9 cellular contexts compared by ENCODE assay signal in genomic region chr1:111516008-111516535, GRCh38. TPM values are rescaled to one million over a fixed set of nuclear protein-coding genes. Genes with fewer than 3 reads are reported as not detected.
A peak's percentile ranks its signal among the peaks of the same experiment; 100 is the strongest.
DNase-seq lines count a peak whose midpoint lies in the region; ATAC-seq, FAIRE-seq and TF ChIP-seq lines count a peak whose summit lies in the region.
"Had no signal": no experiment of that assay in that cellular context is flagged by ENCODE, and none has a peak within 500 bp of the region (broad histone marks: within the 10 kb centered on the region; RNA-seq: fewer than 3 reads in every experiment).

No MANE protein-coding gene starts in this region.

- POLR2A ChIA-PET in CD4-positive, alpha-beta T cell (lab: Charles Lee): interaction anchor here (1.1 to 2.6 kb wide), 6 partner anchors 8 to 145 kb away, joined by 3 to 28 read pairs (median 6); no protein-coding TSS in a partner anchor
- POLR2A ChIA-PET in HepG2 (lab: Yijun Ruan, JAX): interaction anchor here (2.4 kb wide), 1 partner anchor 19 kb away, joined by 9 read pairs; no protein-coding TSS in a partner anchor

- 82% methylated on average over 9 of the region's 13 CpGs for WGBS in HepG2 (ENCODE audit: low lambda C conversion rate)
- 5 to 10% methylated on average over 11 to 13 of the region's 13 CpGs for WGBS in testis, 2 donors

- peak; percentile 50 for TF ChIP-seq CTCF in CD4-positive, alpha-beta T cell (IDR thresholded peaks at IDR 0.05)
- TF ChIP-seq CTCF in choroid plexus epithelial cell (conservative IDR thresholded peaks at IDR 0.05; ENCODE audit: low read depth, low read length) (peak; percentile 52), HepG2 (CRISPR knock-in tag; IDR thresholded peaks at IDR 0.05) (0 out of 2 replicates have a peak, but pooled peaks have one; percentile 3), testis (IDR thresholded peaks at IDR 0.05) (peak in 2 of 3 experiments; percentile 20 to 23)

- H3K4me1 ChIP-seq in HepG2 (ENCODE audit: insufficient read depth, low read length) (peaks cover 71% of the 10 kb centered on the region), testis (peaks cover 17% of the 10 kb centered on the region)

- peak in 3 of 10 experiments; percentile 20 to 41 (median 23) for DNase-seq in CD4-positive, alpha-beta T cell
- DNase-seq in H7: peak; percentile 78
- peak; percentile 83 for DNase-seq in OCI-M1 (lab: John Stamatoyannopoulos, UW)
- peak; percentile 68 for DNase-seq in choroid plexus epithelial cell (ENCODE audit: low read depth)
- DNase-seq in HepG2 (ENCODE audit: low spot score): no peak
- peak; percentile 55 for DNase-seq in testis
- DNase-seq in 8988T: no peak
- DNase-seq in SIG-M5 treated with dmso at 0.1 percent for 504 hours (lab: John Stamatoyannopoulos, UW; ENCODE audit: unreplicated experiment): no peak

- H3K9ac ChIP-seq in HepG2 (ENCODE audit: insufficient read depth, low read depth, low read length): no peak overlapping the region

- ATAC-seq in CD4-positive, alpha-beta T cell (ENCODE audit: poor library complexity): peak; percentile 84
- ATAC-seq in HepG2: no peak

- no peak overlapping the region for H3K4me2 ChIP-seq in HepG2 (ENCODE audit: low read depth, low read length)

- H3K27me3 Mint-ChIP-seq in CD4-positive, alpha-beta T cell: no peaks in the 10 kb centered on the region

- TF ChIP-seq RAD21 in HepG2 (CRISPR knock-in tag; IDR thresholded peaks at IDR 0.05): no peak

- no peaks in the 10 kb centered on the region for H4K20me1 ChIP-seq in HepG2 (ENCODE audit: insufficient read depth, low read length)

- H3K9me3 ChIP-seq in CD4-positive, alpha-beta T cell (ENCODE audit: control insufficient read depth, low read length): no peaks in the 10 kb centered on the region
- H3K9me3 ChIP-seq in HepG2 (ENCODE audit: low read length) (no peaks in the 10 kb centered on the region), testis (no peaks in the 10 kb centered on the region)

- H3K36me3 ChIP-seq in H7 (replicated peaks; ENCODE audit: control insufficient read depth, insufficient read depth, low read length) (no peaks in the 10 kb centered on the region), HepG2 (replicated peaks in 1 of 2; ENCODE audit: control insufficient read depth in 1 of 2, insufficient read depth in 2 of 2, low read length in 2 of 2) (no peaks in the 10 kb centered on the region), testis (ENCODE audit: low read depth, missing control alignments) (no peaks in the 10 kb centered on the region)

- H3K27me3 ChIP-seq in CD4-positive, alpha-beta T cell (ENCODE audit: control insufficient read depth, insufficient read depth, low read length): no peaks in the 10 kb centered on the region
- H3K27me3 ChIP-seq in H7 (ENCODE audit: control insufficient read depth, insufficient read depth, low read length) (no peaks in the 10 kb centered on the region), HepG2 (ENCODE audit: control insufficient read depth in 1 of 2, insufficient read depth in 2 of 2, low read length in 2 of 2) (no peaks in the 10 kb centered on the region), testis (no peaks in the 10 kb centered on the region)

- no peak for FAIRE-seq in HepG2 (lab: Jason Lieb, UNC)

- in situ Hi-C loops in HepG2 (cut with HindIII; ENCODE audit: extremely low pct_ligation_motif_present, low pct_unique_long_range_greater_than_20kb): no loop called here

- H2AFZ ChIP-seq in HepG2 (ENCODE audit: low read length): no peak overlapping the region

- no peaks in the 10 kb centered on the region for H3K79me2 ChIP-seq in HepG2 (ENCODE audit: insufficient read depth, low read length)

- no peaks in the 10 kb centered on the region for H3K36me3 Mint-ChIP-seq in CD4-positive, alpha-beta T cell (ENCODE audit: low read depth)

- peak overlapping the region; percentile 73 for H3K4me3 Mint-ChIP-seq in CD4-positive, alpha-beta T cell

- H3K4me1 Mint-ChIP-seq in CD4-positive, alpha-beta T cell (ENCODE audit: low read depth): peaks cover 40% of the 10 kb centered on the region

- intact Hi-C loops in CD4-positive, alpha-beta T cell (cut with DNase I, micrococcal nuclease): no loop called here
- intact Hi-C loops in HepG2 (cut with micrococcal nuclease; ENCODE audit: unreplicated experiment): no loop called here
- intact Hi-C loops in testis (cut with DNase I; ENCODE audit: low total_unique reads): no loop called here

- BruUV-seq in HepG2 (replicated peaks; lab: Mats Ljungman, UMichigan): no TSS peak

- H3K27ac ChIP-seq in CD4-positive, alpha-beta T cell (ENCODE audit: low read depth, low read length): no peak overlapping the region
- H3K27ac ChIP-seq in HepG2 (ENCODE audit: extremely low read length, insufficient read depth, low read length) (no peak overlapping the region), testis (peak overlapping the region; percentile 26 to 77)

- H3K4me3 ChIP-seq in H7 (ENCODE audit: insufficient read depth, low read depth, low read length) (peak overlapping the region; percentile 17; the same call in 1 of the 2 replicates), choroid plexus epithelial cell (ENCODE audit: low read depth, low read length) (peak overlapping the region; percentile 40), HepG2 (replicated peaks in 1 of 3; ENCODE audit: insufficient read depth in 1 of 3, low read depth in 2 of 3, low read length in 3 of 3) (no peak overlapping the region), testis (peak overlapping the region; percentile 32 to 47)

- CTCF ChIA-PET in CD4-positive, alpha-beta T cell (lab: Charles Lee): interaction anchor here (0.8 to 4.6 kb wide), 5 partner anchors 8 to 199 kb away, joined by 3 to 27 read pairs (median 3); no protein-coding TSS in a partner anchor
- CTCF ChIA-PET in HepG2 (lab: Yijun Ruan, JAX; ENCODE audit: low intra/inter-chr PET ratio, low total read pairs): no interaction called here

- H3K9me3 Mint-ChIP-seq in CD4-positive, alpha-beta T cell: no peaks in the 10 kb centered on the region

- peak overlapping the region; percentile 66 for H3K27ac Mint-ChIP-seq in CD4-positive, alpha-beta T cell

- TF ChIP-seq POLR2A in HepG2 (IDR thresholded peaks at IDR 0.05; ENCODE audit: insufficient read depth in 1 of 2, low read depth in 2 of 2, low read length in 2 of 2): no peak
- TF ChIP-seq POLR2A in testis (IDR thresholded peaks at IDR 0.05): no peak

- TF ChIP-seq EP300 in HepG2 (IDR thresholded peaks at IDR 0.05; ENCODE audit: low read depth in 2 of 2, low read length in 2 of 2) (no peak), HepG2 (CRISPR knock-in tag; IDR thresholded peaks at IDR 0.05; ENCODE audit: borderline replicate concordance) (no peak)

RNA-seq across cellular contexts. Expression of gene ADORA3, which starts 12.6 kb away (rescaled TPM):
- total RNA-seq in CD4-positive, alpha-beta T cell: not detected
- not detected in 2 replicates for total RNA-seq in H7 (2014; rRNA removed; shearing (Covaris generic))
- total RNA-seq in HepG2 (2016; rRNA removed; fragmentation: Illumina TruSeq; extraction: Trizol) (not detected in 2 replicates), testis (1 to 10 TPM; 2.8 to 3.8 TPM)
- not detected in 2 replicates for total RNA-seq in HepG2 (2016; cell fraction: cytosol; rRNA removed; fragmentation: Illumina TruSeq; extraction: Trizol; ENCODE audit: low read depth)
- not detected in 2 replicates for total RNA-seq in HepG2 (2016; cell fraction: insoluble cytoplasmic fraction; rRNA removed; fragmentation: Illumina TruSeq; extraction: Trizol)
- total RNA-seq in HepG2 (2016; cell fraction: membrane; rRNA removed; fragmentation: Illumina TruSeq; extraction: Trizol): not detected in 2 replicates
- not detected in 2 replicates for total RNA-seq in HepG2 (2016; cell fraction: nucleus; rRNA removed; fragmentation: Illumina TruSeq; extraction: Trizol)
- polyA plus RNA-seq in HepG2 (2011; rRNA removed) (0.09 TPM in 1 of 2 replicates, not detected in the other), testis (ENCODE audit: insufficient read depth, low read depth, low replicate concordance) (2.5 TPM)
- 0.04 TPM in 1 of 2 replicates, not detected in the other for polyA plus RNA-seq in HepG2 (2011; cell fraction: cytosol; rRNA removed)
- not detected in 2 replicates for polyA plus RNA-seq in HepG2 (2011; cell fraction: nucleus; rRNA removed)
- not detected in 2 replicates for polyA plus RNA-seq in HepG2 (2012)
- polyA plus RNA-seq in HepG2 (2016; cell fraction: cytosol; fragmentation: Illumina TruSeq; extraction: Trizol; ENCODE audit: low read depth): not detected in 2 replicates
- polyA plus RNA-seq in HepG2 (2016; cell fraction: insoluble cytoplasmic fraction; fragmentation: Illumina TruSeq; extraction: Trizol; ENCODE audit: low read depth): not detected in 2 replicates
- not detected in 2 replicates for polyA plus RNA-seq in HepG2 (2016; cell fraction: membrane; fragmentation: Illumina TruSeq; extraction: Trizol; ENCODE audit: low read depth)
- polyA plus RNA-seq in HepG2 (2016; cell fraction: nucleus; fragmentation: Illumina TruSeq; extraction: Trizol; ENCODE audit: insufficient read depth, low read depth): not detected in 2 replicates
- polyA minus RNA-seq in HepG2 (2011; rRNA and poly(A)+ RNA removed; ENCODE audit: low replicate concordance): 0.44 TPM in 1 of 2 replicates, not detected in the other
- polyA minus RNA-seq in HepG2 (2011; cell fraction: cytosol; rRNA and poly(A)+ RNA removed): not detected in 2 replicates
- polyA minus RNA-seq in HepG2 (2011; cell fraction: nucleus; rRNA and poly(A)+ RNA removed): not detected in 2 replicates
- total RNA-seq: RPMI7951 had no signal

RNA-seq across cellular contexts. Expression of gene TMIGD3, which starts 12.6 kb away (rescaled TPM):
- not detected for total RNA-seq in CD4-positive, alpha-beta T cell
- total RNA-seq in H7 (2014; rRNA removed; shearing (Covaris generic)): 0.17 TPM in 1 of 2 replicates, not detected in the other
- total RNA-seq in HepG2 (2016; rRNA removed; fragmentation: Illumina TruSeq; extraction: Trizol) (not detected in 2 replicates), testis (10 to 100 TPM; 27.6 to 63.6 TPM)
- total RNA-seq in HepG2 (2016; cell fraction: cytosol; rRNA removed; fragmentation: Illumina TruSeq; extraction: Trizol; ENCODE audit: low read depth): not detected in 2 replicates
- not detected in 2 replicates for total RNA-seq in HepG2 (2016; cell fraction: insoluble cytoplasmic fraction; rRNA removed; fragmentation: Illumina TruSeq; extraction: Trizol)
- not detected in 2 replicates for total RNA-seq in HepG2 (2016; cell fraction: membrane; rRNA removed; fragmentation: Illumina TruSeq; extraction: Trizol)
- total RNA-seq in HepG2 (2016; cell fraction: nucleus; rRNA removed; fragmentation: Illumina TruSeq; extraction: Trizol): not detected in 2 replicates
- polyA plus RNA-seq in HepG2 (2011; rRNA removed) (not detected in 2 replicates), testis (ENCODE audit: insufficient read depth, low read depth, low replicate concordance) (148 TPM)
- 0.13 TPM in 1 of 2 replicates, not detected in the other for polyA plus RNA-seq in HepG2 (2011; cell fraction: cytosol; rRNA removed)
- not detected in 2 replicates for polyA plus RNA-seq in HepG2 (2011; cell fraction: nucleus; rRNA removed)
- polyA plus RNA-seq in HepG2 (2012): not detected in 2 replicates
- polyA plus RNA-seq in HepG2 (2016; cell fraction: cytosol; fragmentation: Illumina TruSeq; extraction: Trizol; ENCODE audit: low read depth): not detected in 2 replicates
- polyA plus RNA-seq in HepG2 (2016; cell fraction: insoluble cytoplasmic fraction; fragmentation: Illumina TruSeq; extraction: Trizol; ENCODE audit: low read depth): not detected in 2 replicates
- not detected in 2 replicates for polyA plus RNA-seq in HepG2 (2016; cell fraction: membrane; fragmentation: Illumina TruSeq; extraction: Trizol; ENCODE audit: low read depth)
- not detected in 2 replicates for polyA plus RNA-seq in HepG2 (2016; cell fraction: nucleus; fragmentation: Illumina TruSeq; extraction: Trizol; ENCODE audit: insufficient read depth, low read depth)
- not detected in 2 replicates for polyA minus RNA-seq in HepG2 (2011; rRNA and poly(A)+ RNA removed; ENCODE audit: low replicate concordance)
- not detected in 2 replicates for polyA minus RNA-seq in HepG2 (2011; cell fraction: cytosol; rRNA and poly(A)+ RNA removed)
- polyA minus RNA-seq in HepG2 (2011; cell fraction: nucleus; rRNA and poly(A)+ RNA removed): not detected in 2 replicates
- total RNA-seq: RPMI7951 had no signal

RNA-seq across cellular contexts. Expression of gene C1orf162, which starts 42.3 kb away (rescaled TPM):
- total RNA-seq in CD4-positive, alpha-beta T cell: 10 to 100 TPM; 21.0 to 22.1 TPM
- 0.21 and 0.85 TPM in 2 replicates for total RNA-seq in H7 (2014; rRNA removed; shearing (Covaris generic))
- 0.27 TPM in 1 of 2 replicates, not detected in the other for total RNA-seq in HepG2 (2016; rRNA removed; fragmentation: Illumina TruSeq; extraction: Trizol)
- total RNA-seq in HepG2 (2016; cell fraction: cytosol; rRNA removed; fragmentation: Illumina TruSeq; extraction: Trizol; ENCODE audit: low read depth): not detected in 2 replicates
- 0.28 TPM in 1 of 2 replicates, not detected in the other for total RNA-seq in HepG2 (2016; cell fraction: insoluble cytoplasmic fraction; rRNA removed; fragmentation: Illumina TruSeq; extraction: Trizol)
- total RNA-seq in HepG2 (2016; cell fraction: membrane; rRNA removed; fragmentation: Illumina TruSeq; extraction: Trizol): 0.10 and 0.12 TPM in 2 replicates
- total RNA-seq in HepG2 (2016; cell fraction: nucleus; rRNA removed; fragmentation: Illumina TruSeq; extraction: Trizol): 0.22 and 0.81 TPM in 2 replicates
- 0.61 and 0.89 TPM in 2 replicates for polyA plus RNA-seq in HepG2 (2011; rRNA removed)
- polyA plus RNA-seq in HepG2 (2011; cell fraction: cytosol; rRNA removed): 0.15 and 0.34 TPM in 2 replicates
- polyA plus RNA-seq in HepG2 (2011; cell fraction: nucleus; rRNA removed): 2.7 and 3.0 TPM in 2 replicates
- 0.66 and 0.83 TPM in 2 replicates for polyA plus RNA-seq in HepG2 (2012)
- 0.16 and 0.20 TPM in 2 replicates for polyA plus RNA-seq in HepG2 (2016; cell fraction: cytosol; fragmentation: Illumina TruSeq; extraction: Trizol; ENCODE audit: low read depth)
- polyA plus RNA-seq in HepG2 (2016; cell fraction: insoluble cytoplasmic fraction; fragmentation: Illumina TruSeq; extraction: Trizol; ENCODE audit: low read depth): not detected in 2 replicates
- 0.19 and 0.20 TPM in 2 replicates for polyA plus RNA-seq in HepG2 (2016; cell fraction: membrane; fragmentation: Illumina TruSeq; extraction: Trizol; ENCODE audit: low read depth)
- 0.85 and 1.2 TPM in 2 replicates for polyA plus RNA-seq in HepG2 (2016; cell fraction: nucleus; fragmentation: Illumina TruSeq; extraction: Trizol; ENCODE audit: insufficient read depth, low read depth)
- polyA minus RNA-seq in HepG2 (2011; rRNA and poly(A)+ RNA removed; ENCODE audit: low replicate concordance): 0.33 TPM in 1 of 2 replicates, not detected in the other
- not detected in 2 replicates for polyA minus RNA-seq in HepG2 (2011; cell fraction: cytosol; rRNA and poly(A)+ RNA removed)
- polyA minus RNA-seq in HepG2 (2011; cell fraction: nucleus; rRNA and poly(A)+ RNA removed): 1.4 and 1.9 TPM in 2 replicates
- total RNA-seq in testis: 1 to 10 TPM; 5.4 to 6.9 TPM
- 15.4 TPM for polyA plus RNA-seq in testis (ENCODE audit: insufficient read depth, low read depth, low replicate concordance)

Comparison
In these comparisons a context has a peak if more than half of its experiments do, and no peak if none do; other contexts are left out.
1. DNase-seq: peak in H7 (single experiment), OCI-M1 (single experiment), choroid plexus epithelial cell (single experiment) and testis (single experiment); none in HepG2 (single experiment), 8988T (single experiment) and SIG-M5 treated with dmso at 0.1 percent for 504 hours (single experiment).
2. H3K27ac ChIP-seq: peak in testis (2 of 2); none in CD4-positive, alpha-beta T cell (single experiment) and HepG2 (single experiment).
3. H3K4me3 ChIP-seq: peak in H7 (single experiment), choroid plexus epithelial cell (single experiment) and testis (2 of 2); none in HepG2 (0 of 3).
4. RNA of gene TMIGD3, which starts 12.6 kb away (total RNA-seq): 27.6 to 63.6 TPM in testis; 0.17 TPM in H7, not detected in CD4-positive, alpha-beta T cell and not detected in HepG2; every median in the first group is over 10 times any median in the second.
5. Peak in every context shown above with its lines, with median percentiles within 50 percentile points of each other: CTCF ChIP-seq.